8 cellular contexts compared by ENCODE assay signal in genomic region chr3:101573449-101574387, GRCh38. TPM values are rescaled to one million over a fixed set of nuclear protein-coding genes. Genes with fewer than 3 reads are reported as not detected.
DNase-seq lines count a peak whose midpoint lies in the region; FAIRE-seq and TF ChIP-seq lines count a peak whose summit lies in the region.

A gene with protein sequence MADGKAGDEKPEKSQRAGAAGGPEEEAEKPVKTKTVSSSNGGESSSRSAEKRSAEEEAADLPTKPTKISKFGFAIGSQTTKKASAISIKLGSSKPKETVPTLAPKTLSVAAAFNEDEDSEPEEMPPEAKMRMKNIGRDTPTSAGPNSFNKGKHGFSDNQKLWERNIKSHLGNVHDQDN (plus strand): TSS chr3:101574180. CDS start chr3:101574216, 36 bp downstream.

- H3K4me1 Mint-ChIP-seq in nephron progenitor cell: peaks cover 32% of the 10 kb centered on the region

- H3K9me3 ChIP-seq in Loucy (ENCODE audit: insufficient read depth, low read depth, low read length) (no peaks in the 10 kb centered on the region), stomach (no peaks in the 10 kb centered on the region)

- TF ChIP-seq CTCF in Loucy (conservative IDR thresholded peaks at IDR 0.05; ENCODE audit: low read length): peak; percentile 97
- peak; percentile 76 for TF ChIP-seq CTCF in fibroblast of the aortic adventitia (IDR thresholded peaks at IDR 0.05; ENCODE audit: insufficient read depth, low read length)
- peak; percentile 89 for TF ChIP-seq CTCF in nephron progenitor cell (IDR thresholded peaks at IDR 0.05)
- peak in 6 of 7 experiments; percentile 70 to 94 (median 88) for TF ChIP-seq CTCF in stomach (IDR thresholded peaks at IDR 0.05)

- 1 to 4% (median 1%) methylated on average over 20 to 47 of the region's 47 CpGs for WGBS in stomach, 5 donors

- H3K79me2 ChIP-seq in Loucy (ENCODE audit: insufficient read depth, low read length): peaks cover 43% of the 10 kb centered on the region

- H3K9me3 Mint-ChIP-seq in nephron progenitor cell: peaks cover 3% of the 10 kb centered on the region

- peak within 1 kb of the TSS; percentile 86 for H3K4me2 ChIP-seq in Loucy (ENCODE audit: low read depth, low read length, poor library complexity, severe bottlenecking)

- peak within 1 kb of the TSS; percentile 93 for H3K4me3 Mint-ChIP-seq in nephron progenitor cell

- H3K36me3 ChIP-seq in Loucy (ENCODE audit: insufficient read depth, low read length): no peaks in the 10 kb centered on the region
- peaks cover 0 to 15% (median 9%) of the 10 kb centered on the region in 4 donors for H3K36me3 ChIP-seq in stomach

- no peaks in the 10 kb centered on the region for H3K27me3 ChIP-seq in Loucy (ENCODE audit: insufficient read depth, low read length, poor library complexity, severe bottlenecking)
- H3K27me3 ChIP-seq in stomach: no peaks in the 10 kb centered on the region

- peak within 1 kb of the TSS; percentile 86 for H3K4me3 ChIP-seq in Loucy (ENCODE audit: low read length, poor library complexity, severe bottlenecking)
- peak within 1 kb of the TSS; percentile 95 for H3K4me3 ChIP-seq in fibroblast of the aortic adventitia (ENCODE audit: low read depth, low read length)
- peak within 1 kb of the TSS; percentile 85 to 96 (median 88) for H3K4me3 ChIP-seq in stomach

- H3K36me3 Mint-ChIP-seq in nephron progenitor cell (ENCODE audit: low read depth): peaks cover 23% of the 10 kb centered on the region

- peaks cover 2% of the 10 kb centered on the region for H3K27me3 Mint-ChIP-seq in nephron progenitor cell (ENCODE audit: low read depth, poor library complexity)

- intact Hi-C loops in stomach (cut with DNase I; ENCODE audit: low total_unique reads): loop anchor here (10.0 kb wide), 1 partner anchor 101 kb away; the partner anchor contains the start of gene ZBTB11

- TF ChIP-seq POLR2A in H54 (IDR thresholded peaks at IDR 0.05; ENCODE audit: low read depth, low read length) (peak; percentile 67), stomach (IDR thresholded peaks at IDR 0.05) (peak in 2 of 4 donors; percentile 28 to 75)

- H4K20me1 ChIP-seq in Loucy (ENCODE audit: insufficient read depth, low read length, poor library complexity, severe bottlenecking): peaks cover 32% of the 10 kb centered on the region

- H3K27ac ChIP-seq in stomach: peak within 1 kb of the TSS; percentile 95 to 100 (median 99)

- DNase-seq in ELR (ENCODE audit: low read depth): peak; percentile 100
- DNase-seq in H54 (ENCODE audit: insufficient read length, low spot score): peak; percentile 76
- peak; percentile 96 to 97 for DNase-seq in SHP77 (lab: John Stamatoyannopoulos, UW)
- peak; percentile 100 for DNase-seq in activated effector memory CD4-positive, alpha-beta T cell treated with anti-CD3 and anti-CD28 coated beads, Interleukin-2, amount 50 U/mL, for 16 hours
- DNase-seq in fibroblast of the aortic adventitia (ENCODE audit: low read depth): peak; percentile 99
- DNase-seq in nephron progenitor cell: peak; percentile 99
- DNase-seq in stomach: peak; percentile 98

- H3K4me1 ChIP-seq in Loucy (ENCODE audit: insufficient read depth, low read length, poor library complexity, severe bottlenecking): peaks cover 38% of the 10 kb centered on the region
- H3K4me1 ChIP-seq in stomach: peaks cover 28 to 50% (median 43%) of the 10 kb centered on the region in 4 donors

- peak within 1 kb of the TSS; percentile 89 for H2AFZ ChIP-seq in Loucy (ENCODE audit: low read length)

- peak; percentile 89 for FAIRE-seq in H54 (lab: Jason Lieb, UNC)

- H3F3A ChIP-seq in Loucy (ENCODE audit: low read depth): no peaks in the 10 kb centered on the region

- no peaks in the 10 kb centered on the region for H3K9me2 ChIP-seq in Loucy (replicated peaks; ENCODE audit: low read depth, low read length)

- peak within 1 kb of the TSS; percentile 100 for H3K27ac Mint-ChIP-seq in nephron progenitor cell

- H3K9ac ChIP-seq in Loucy (ENCODE audit: low read depth, low read length, poor library complexity, severe bottlenecking): peak within 1 kb of the TSS; percentile 97

- TF ChIP-seq EP300 in stomach (IDR thresholded peaks at IDR 0.05): peak; percentile 9

RNA-seq across cellular contexts. Expression of the gene that starts here (rescaled TPM):
- total RNA-seq in fibroblast of the aortic adventitia (ENCODE audit: low replicate concordance) (64.4 and 137 TPM in 2 replicates), stomach (100 to 1,000 TPM in 1 of 5 donors, 10 to 100 TPM in 4; 21.7 to 163 (median 88.1) TPM)
- 100 to 1,000 TPM in 1 of 3 donors, 10 to 100 TPM in 2; 81.9 to 160 (median 86.7) TPM for polyA plus RNA-seq in stomach

Comparison
In these comparisons a context has a peak if more than half of its experiments do, and no peak if none do; other contexts are left out.
1. Peak in every context shown above with its lines: DNase-seq, H3K4me3 ChIP-seq and H3K27ac ChIP-seq.